ENCODE assay signal across 1 cellular context in genomic region chr10:80487422-80487785, GRCh38.
TF ChIP-seq lines count a peak whose summit lies in the region.

No MANE protein-coding gene starts in this region.

TF ChIP-seq in H1, 55 proteins besides CTCF, POLR2A, EP300 and RAD21:
- TF ChIP-seq EGR1 (IDR thresholded peaks at IDR 0.05; ENCODE audit: borderline replicate concordance, low read depth, low read length) (no peak), SIX5 (IDR thresholded peaks at IDR 0.05; ENCODE audit: low read depth, low read length) (no peak), POLR2AphosphoS5 (IDR thresholded peaks at IDR 0.05; ENCODE audit: low read depth, low read length) (no peak), RFX5 (IDR thresholded peaks at IDR 0.05; ENCODE audit: borderline replicate concordance, low read depth, low read length) (no peak), RBBP5 (IDR thresholded peaks at IDR 0.05; ENCODE audit: borderline replicate concordance, low read depth, low read length) (no peak), POU5F1 (IDR thresholded peaks at IDR 0.05; ENCODE audit: low read depth, low read length) (no peak), SP1 (IDR thresholded peaks at IDR 0.05; ENCODE audit: low read depth, low read length) (no peak), TEAD4 (IDR thresholded peaks at IDR 0.05; ENCODE audit: low read depth, low read length) (no peak), KDM5A (IDR thresholded peaks at IDR 0.05; ENCODE audit: low read length) (no peak), USF2 (IDR thresholded peaks at IDR 0.05; ENCODE audit: low read length) (no peak)
